Comparison of ENCODE assay signal across 18 cellular contexts in the genomic region with DNA sequence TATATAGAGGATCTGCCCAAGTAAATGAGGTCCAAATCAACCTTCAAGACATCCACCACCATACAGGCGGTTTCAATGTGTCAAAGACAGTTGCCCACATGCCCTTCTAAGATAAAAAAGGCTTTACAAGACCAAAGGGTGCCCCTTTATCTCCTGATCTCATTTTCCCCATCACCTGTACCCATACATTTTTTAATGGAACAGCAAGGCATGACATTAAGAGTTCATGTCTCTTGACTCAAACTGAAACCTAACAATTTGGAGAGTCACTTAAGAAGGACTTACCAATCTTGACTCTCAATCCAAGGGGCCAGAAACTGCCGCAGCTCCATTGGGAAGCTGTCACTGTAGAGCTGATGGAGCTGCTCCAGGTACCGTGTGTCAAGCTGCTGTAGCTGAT. TPM values are rescaled to one million over a fixed set of nuclear protein-coding genes. Genes with fewer than 3 reads are reported as not detected.
DNase-seq lines count a peak whose midpoint lies in the region; ATAC-seq and TF ChIP-seq lines count a peak whose summit lies in the region.
"Had no signal": no experiment of that assay in that cellular context is flagged by ENCODE, and none has a peak within 500 bp of the region (broad histone marks: within the 10 kb centered on the region; RNA-seq: fewer than 3 reads in every experiment).

No MANE protein-coding gene starts in this region.

- H3K4me1 Mint-ChIP-seq in activated T-cell treated with anti-CD3 and anti-CD28 coated beads, Interleukin-2, amount 50 U/mL, for 72 hours (ENCODE audit: low read depth) = peaks cover 46% of the 10 kb centered on the region
- peaks cover 54% of the 10 kb centered on the region for H3K4me1 Mint-ChIP-seq in activated T-helper 1 cell treated with anti-CD3 and anti-CD28 coated beads, Interleukin-12 subunit alpha, Interleukin-12 subunit beta, Interleukin-2, Interleukin-4 antibody, amounts not matched to agents 30 ng/mL and 10 ng/mL and 1 ng/mL, durations not matched to agents 14 hours and 24 hours and 36 hours (ENCODE audit: low read depth)

- H3K27ac ChIP-seq in gastroesophageal sphincter = peak overlapping the region in 3 of 4 donors; percentile 67 to 84 (median 80)
- H3K27ac ChIP-seq in subcutaneous abdominal adipose tissue (ENCODE audit: low read depth, low read length) = peak overlapping the region; percentile 73
- H3K27ac ChIP-seq: HL-60 had no signal

- H3K27me3 ChIP-seq in gastroesophageal sphincter (no peaks in the 10 kb centered on the region), subcutaneous abdominal adipose tissue (ENCODE audit: control insufficient read depth in 5 of 5, insufficient read depth in 4 of 5, low read length in 5 of 5) (no peaks in the 10 kb centered on the region)
- H3K27me3 ChIP-seq: gastrocnemius medialis had no signal

- intact Hi-C loops in activated T-helper 1 cell treated with anti-CD3 and anti-CD28 coated beads, Interleukin-12 subunit alpha, Interleukin-12 subunit beta, Interleukin-2, Interleukin-4 antibody, amounts not matched to agents 30 ng/mL and 10 ng/mL and 1 ng/mL, durations not matched to agents 14 hours and 24 hours and 36 hours (cut with micrococcal nuclease) = no loop called here

- H3K36me3 ChIP-seq in gastroesophageal sphincter = peaks cover 3 to 37% of the 10 kb centered on the region in 2 donors
- H3K36me3 ChIP-seq in subcutaneous abdominal adipose tissue (ENCODE audit: control insufficient read depth in 5 of 5, insufficient read depth in 5 of 5, low read length in 5 of 5) = peaks cover 13 to 36% (median 25%) of the 10 kb centered on the region in 5 donors

- no peak for TF ChIP-seq EP300 in gastroesophageal sphincter (IDR thresholded peaks at IDR 0.05)

- peaks cover 3 to 64% (median 25%) of the 10 kb centered on the region in 3 donors for H3K4me1 ChIP-seq in gastroesophageal sphincter
- peaks cover 0 to 24% (median 17%) of the 10 kb centered on the region in 5 donors for H3K4me1 ChIP-seq in subcutaneous abdominal adipose tissue (ENCODE audit: control insufficient read depth in 5 of 5, insufficient read depth in 5 of 5, low read length in 5 of 5)

- H3K4me3 ChIP-seq in gastroesophageal sphincter (no peak overlapping the region), subcutaneous abdominal adipose tissue (ENCODE audit: low read depth in 1 of 5, low read length in 5 of 5) (no peak overlapping the region)
- H3K4me3 ChIP-seq: gastrocnemius medialis, K562 had no signal

- no peak for TF ChIP-seq POLR2A in gastroesophageal sphincter (IDR thresholded peaks at IDR 0.05)

- H3K4me3 Mint-ChIP-seq in activated T-cell treated with anti-CD3 and anti-CD28 coated beads, Interleukin-2, amount 50 U/mL, for 72 hours = peak overlapping the region in 1 of 2 donors; percentile 0
- H3K4me3 Mint-ChIP-seq in activated T-helper 1 cell treated with anti-CD3 and anti-CD28 coated beads, Interleukin-12 subunit alpha, Interleukin-12 subunit beta, Interleukin-2, Interleukin-4 antibody, amounts not matched to agents 30 ng/mL and 10 ng/mL and 1 ng/mL, durations not matched to agents 14 hours and 24 hours and 36 hours = no peak overlapping the region
- H3K4me3 Mint-ChIP-seq: activated B cell treated with CpG ODN at 0.5 μM for 24 hours; stimulated activated memory B cell treated with anti-CD40 and anti-IgM and Interleukin-4, amounts not matched to agents 10 μg/mL and 1 μg/mL and 100 μg/mL, for 72 hours had no signal

- H3K9me3 ChIP-seq in gastroesophageal sphincter (no peaks in the 10 kb centered on the region), subcutaneous abdominal adipose tissue (ENCODE audit: control insufficient read depth in 5 of 5, low read length in 5 of 5) (no peaks in the 10 kb centered on the region)
- H3K9me3 ChIP-seq: gastrocnemius medialis had no signal

- H3K27ac Mint-ChIP-seq in activated T-cell treated with anti-CD3 and anti-CD28 coated beads, Interleukin-2, amount 50 U/mL, for 72 hours = peak overlapping the region; percentile 12
- peak overlapping the region; percentile 49 for H3K27ac Mint-ChIP-seq in activated T-helper 1 cell treated with anti-CD3 and anti-CD28 coated beads, Interleukin-12 subunit alpha, Interleukin-12 subunit beta, Interleukin-2, Interleukin-4 antibody, amounts not matched to agents 30 ng/mL and 10 ng/mL and 1 ng/mL, durations not matched to agents 14 hours and 24 hours and 36 hours
- H3K27ac Mint-ChIP-seq: activated B cell treated with CpG ODN at 0.5 μM for 24 hours; stimulated activated memory B cell treated with anti-CD40 and anti-IgM and Interleukin-4, amounts not matched to agents 10 μg/mL and 1 μg/mL and 100 μg/mL, for 72 hours had no signal

- peak in 1 of 2 donors; percentile 15 for ATAC-seq in activated T-cell treated with anti-CD3 and anti-CD28 coated beads, Interleukin-2, amount 50 U/mL, for 72 hours (replicated peaks in 1 of 2)
- ATAC-seq in gastroesophageal sphincter (no peak), HG03039 (IDR thresholded peaks at IDR 0.05; ENCODE audit: unreplicated experiment) (no peak)
- ATAC-seq: K562; stimulated activated memory B cell treated with anti-CD40 and anti-IgM and Interleukin-4, amounts not matched to agents 10 μg/mL and 1 μg/mL and 100 μg/mL, for 72 hours had no signal

- no peak for DNase-seq in activated T-cell treated with anti-CD3 and anti-CD28 coated beads, Interleukin-2, amount 50 U/mL, for 72 hours
- DNase-seq in activated T-cell treated with anti-CD3 and anti-CD28 coated beads for 4 hours (no peak), GDM1 (lab: John Stamatoyannopoulos, UW) (no peak), UCSD-AML1 (lab: John Stamatoyannopoulos, UW; ENCODE audit: unreplicated experiment) (no peak)
- no peak for DNase-seq in activated T-helper 1 cell treated with anti-CD3 and anti-CD28 coated beads, Interleukin-12 subunit alpha, Interleukin-12 subunit beta, Interleukin-2, Interleukin-4 antibody, amounts not matched to agents 30 ng/mL and 10 ng/mL and 1 ng/mL, durations not matched to agents 14 hours and 24 hours and 36 hours (ENCODE audit: low spot score)
- DNase-seq: activated B cell treated with CpG ODN at 0.5 μM for 24 hours; activated CD8-positive, alpha-beta memory T cell treated with anti-CD3 and anti-CD28 coated beads, Interleukin-2, amount 50 U/mL, for 4 hours; COR-L47; gastrocnemius medialis; left ventricle myocardium superior; NCI-H1092 treated with DMSO at 0.1 percent for 48 hours; NCI-H748 treated with DMSO at 0.1 percent for 48 hours had no signal

- no peaks in the 10 kb centered on the region for H3K9me3 Mint-ChIP-seq in activated T-cell treated with anti-CD3 and anti-CD28 coated beads, Interleukin-2, amount 50 U/mL, for 72 hours
- H3K9me3 Mint-ChIP-seq in activated T-helper 1 cell treated with anti-CD3 and anti-CD28 coated beads, Interleukin-12 subunit alpha, Interleukin-12 subunit beta, Interleukin-2, Interleukin-4 antibody, amounts not matched to agents 30 ng/mL and 10 ng/mL and 1 ng/mL, durations not matched to agents 14 hours and 24 hours and 36 hours = no peaks in the 10 kb centered on the region
- H3K9me3 Mint-ChIP-seq: activated B cell treated with CpG ODN at 0.5 μM for 24 hours; stimulated activated memory B cell treated with anti-CD40 and anti-IgM and Interleukin-4, amounts not matched to agents 10 μg/mL and 1 μg/mL and 100 μg/mL, for 72 hours had no signal

- TF ChIP-seq CTCF in gastroesophageal sphincter (IDR thresholded peaks at IDR 0.05) = no peak

- H3K36me3 Mint-ChIP-seq in activated T-cell treated with anti-CD3 and anti-CD28 coated beads, Interleukin-2, amount 50 U/mL, for 72 hours (ENCODE audit: insufficient read depth in 2 of 2) = peaks cover 10 to 47% of the 10 kb centered on the region in 2 donors
- H3K36me3 Mint-ChIP-seq in activated T-helper 1 cell treated with anti-CD3 and anti-CD28 coated beads, Interleukin-12 subunit alpha, Interleukin-12 subunit beta, Interleukin-2, Interleukin-4 antibody, amounts not matched to agents 30 ng/mL and 10 ng/mL and 1 ng/mL, durations not matched to agents 14 hours and 24 hours and 36 hours (ENCODE audit: low read depth) = peaks cover 44% of the 10 kb centered on the region

- WGBS in gastroesophageal sphincter (ENCODE audit: low coverage in 1 of 2), 2 donors = 82 to 100% methylated on average over 3 of the region's 3 CpGs

- H3K27me3 Mint-ChIP-seq in activated T-cell treated with anti-CD3 and anti-CD28 coated beads, Interleukin-2, amount 50 U/mL, for 72 hours (ENCODE audit: low read depth) = no peaks in the 10 kb centered on the region
- no peaks in the 10 kb centered on the region for H3K27me3 Mint-ChIP-seq in activated T-helper 1 cell treated with anti-CD3 and anti-CD28 coated beads, Interleukin-12 subunit alpha, Interleukin-12 subunit beta, Interleukin-2, Interleukin-4 antibody, amounts not matched to agents 30 ng/mL and 10 ng/mL and 1 ng/mL, durations not matched to agents 14 hours and 24 hours and 36 hours (ENCODE audit: insufficient read depth)
- H3K27me3 Mint-ChIP-seq: activated B cell treated with CpG ODN at 0.5 μM for 24 hours; stimulated activated memory B cell treated with anti-CD40 and anti-IgM and Interleukin-4, amounts not matched to agents 10 μg/mL and 1 μg/mL and 100 μg/mL, for 72 hours had no signal

- no peak overlapping the region for H3K9ac ChIP-seq in subcutaneous abdominal adipose tissue (ENCODE audit: low read length in 5 of 5)

RNA-seq across cellular contexts. Expression of a gene that starts 40.1 kb away (rescaled TPM):
- 100 to 1,000 TPM; 346 to 380 TPM for total RNA-seq in activated T-cell treated with anti-CD3 and anti-CD28 coated beads, Interleukin-2, amount 50 U/mL, for 72 hours
- total RNA-seq in activated T-helper 1 cell treated with anti-CD3 and anti-CD28 coated beads, Interleukin-12 subunit alpha, Interleukin-12 subunit beta, Interleukin-2, Interleukin-4 antibody, amounts not matched to agents 30 ng/mL and 10 ng/mL and 1 ng/mL, durations not matched to agents 14 hours and 24 hours and 36 hours = 240 and 241 TPM in 2 replicates
- total RNA-seq in gastroesophageal sphincter = 100 to 1,000 TPM; 146 to 253 (median 205) TPM

RNA-seq across cellular contexts. Expression of a gene that starts 59.8 kb away (rescaled TPM):
- 100 to 1,000 TPM; 243 to 264 TPM for total RNA-seq in activated T-cell treated with anti-CD3 and anti-CD28 coated beads, Interleukin-2, amount 50 U/mL, for 72 hours
- 375 and 381 TPM in 2 replicates for total RNA-seq in activated T-helper 1 cell treated with anti-CD3 and anti-CD28 coated beads, Interleukin-12 subunit alpha, Interleukin-12 subunit beta, Interleukin-2, Interleukin-4 antibody, amounts not matched to agents 30 ng/mL and 10 ng/mL and 1 ng/mL, durations not matched to agents 14 hours and 24 hours and 36 hours
- total RNA-seq in gastroesophageal sphincter = 10 to 100 TPM; 61.8 to 80.8 (median 71.4) TPM
